Comparison of ENCODE assay signal across 11 cellular contexts in genomic region chr5:10331341-10331796, GRCh38. TPM values are rescaled to one million over a fixed set of nuclear protein-coding genes. Genes with fewer than 3 reads are reported as not detected.
DNase-seq lines count a peak whose midpoint lies in the region; ATAC-seq and TF ChIP-seq lines count a peak whose summit lies in the region.
"Had no signal": no experiment of that assay in that cellular context is flagged by ENCODE, and none has a peak within 500 bp of the region (broad histone marks: within the 10 kb centered on the region; RNA-seq: fewer than 3 reads in every experiment).

No MANE protein-coding gene starts in this region.

- peak overlapping the region; percentile 66 for H3K27ac ChIP-seq in psoas muscle
- H3K27ac ChIP-seq: KMS-11 had no signal

- TF ChIP-seq CTCF in fibroblast of pulmonary artery (IDR thresholded peaks at IDR 0.05; ENCODE audit: low read length, missing control alignments) (no peak), psoas muscle (IDR thresholded peaks at IDR 0.05) (no peak)

- no peaks in the 10 kb centered on the region for H3K36me3 Mint-ChIP-seq in activated CD4-positive, alpha-beta T cell treated with anti-CD3 and anti-CD28 coated beads, Interleukin-2, amount 10 ng/mL, durations not matched to agents 24 days and 14 days (ENCODE audit: low read depth)

- no peak overlapping the region for H3K27ac Mint-ChIP-seq in activated CD4-positive, alpha-beta T cell treated with anti-CD3 and anti-CD28 coated beads, Interleukin-2, amount 10 ng/mL, durations not matched to agents 24 days and 14 days
- H3K27ac Mint-ChIP-seq: activated B cell treated with CpG ODN at 0.5 μM for 24 hours had no signal

- H3K36me3 ChIP-seq in psoas muscle (ENCODE audit: insufficient read depth in 1 of 2, low read depth in 1 of 2) = no peaks in the 10 kb centered on the region

- no peaks in the 10 kb centered on the region for H3K27me3 ChIP-seq in psoas muscle (ENCODE audit: insufficient read depth in 3 of 3, low read length in 2 of 3)

- intact Hi-C loops in psoas muscle (cut with DNase I) = no loop called here
- intact Hi-C loops in activated CD4-positive, alpha-beta T cell treated with anti-CD3 and anti-CD28 coated beads, Interleukin-2, amount 10 ng/mL, durations not matched to agents 24 days and 14 days (cut with micrococcal nuclease) = no loop called here

- ATAC-seq in psoas muscle = peak; percentile 25 to 62 (median 39)
- no peak for ATAC-seq in GM19467 (IDR thresholded peaks at IDR 0.05; ENCODE audit: unreplicated experiment)
- no peak for ATAC-seq in GM19455 (IDR thresholded peaks at IDR 0.05; ENCODE audit: unreplicated experiment)

- 42 to 47% (median 45%) methylated on average over 7 of the region's 7 CpGs for WGBS in psoas muscle, 3 donors

- peaks cover 59% of the 10 kb centered on the region for H3K27me3 Mint-ChIP-seq in activated CD4-positive, alpha-beta T cell treated with anti-CD3 and anti-CD28 coated beads, Interleukin-2, amount 10 ng/mL, durations not matched to agents 24 days and 14 days

- H3K4me3 ChIP-seq in fibroblast of pulmonary artery (replicated peaks; ENCODE audit: low read depth, low read length) (no peak overlapping the region), psoas muscle (no peak overlapping the region)

- DNase-seq in EL (peak; percentile 50), NCI-H69 (lab: John Stamatoyannopoulos, UW) (peak; percentile 98), fibroblast of pulmonary artery (ENCODE audit: low read depth) (peak; percentile 82), psoas muscle (peak; percentile 35 to 68), NCI-H524 (lab: John Stamatoyannopoulos, UW) (no peak)
- no peak for DNase-seq in activated CD4-positive, alpha-beta T cell treated with anti-CD3 and anti-CD28 coated beads, Interleukin-2, amount 10 ng/mL, durations not matched to agents 24 days and 14 days
- DNase-seq: activated B cell treated with CpG ODN at 0.5 μM for 24 hours, DND-41 had no signal

- H3K4me3 Mint-ChIP-seq in activated CD4-positive, alpha-beta T cell treated with anti-CD3 and anti-CD28 coated beads, Interleukin-2, amount 10 ng/mL, durations not matched to agents 24 days and 14 days = no peak overlapping the region
- H3K4me3 Mint-ChIP-seq: activated B cell treated with CpG ODN at 0.5 μM for 24 hours had no signal

- H3K4me1 ChIP-seq in psoas muscle = peaks cover 37% of the 10 kb centered on the region

- no peaks in the 10 kb centered on the region for H3K9me3 ChIP-seq in psoas muscle

- no peaks in the 10 kb centered on the region for H3K9me3 Mint-ChIP-seq in activated CD4-positive, alpha-beta T cell treated with anti-CD3 and anti-CD28 coated beads, Interleukin-2, amount 10 ng/mL, durations not matched to agents 24 days and 14 days
- H3K9me3 Mint-ChIP-seq: activated B cell treated with CpG ODN at 0.5 μM for 24 hours had no signal

- peaks cover 4% of the 10 kb centered on the region for H3K4me1 Mint-ChIP-seq in activated CD4-positive, alpha-beta T cell treated with anti-CD3 and anti-CD28 coated beads, Interleukin-2, amount 10 ng/mL, durations not matched to agents 24 days and 14 days

RNA-seq across cellular contexts. Expression of gene MARCHF6, which starts 22.1 kb away (rescaled TPM):
- total RNA-seq in psoas muscle = 100 to 1,000 TPM; 160 to 250 (median 193) TPM
- 10 to 100 TPM; 36.6 to 88.5 (median 72.0) TPM for polyA plus RNA-seq in psoas muscle
- total RNA-seq in activated CD4-positive, alpha-beta T cell treated with anti-CD3 and anti-CD28 coated beads, Interleukin-2, amount 10 ng/mL, durations not matched to agents 24 days and 14 days = 106 and 113 TPM in 2 replicates

RNA-seq across cellular contexts. Expression of gene CMBL, which starts 23.7 kb away (rescaled TPM):
- 100 to 1,000 TPM in 1 of 4 donors, 10 to 100 TPM in 3; 30.1 to 243 (median 61.1) TPM for total RNA-seq in psoas muscle
- polyA plus RNA-seq in psoas muscle = 10 to 100 TPM in 2 of 3 donors, 1 to 10 TPM in 1; 9.4 to 99.4 (median 54.4) TPM
- 0.35 and 2.0 TPM in 2 replicates for total RNA-seq in activated CD4-positive, alpha-beta T cell treated with anti-CD3 and anti-CD28 coated beads, Interleukin-2, amount 10 ng/mL, durations not matched to agents 24 days and 14 days
- total RNA-seq: activated B cell treated with CpG ODN at 0.5 μM for 24 hours had no signal

Comparison
In these comparisons a context has a peak if more than half of its experiments do, and no peak if none do; other contexts are left out.
1. DNase-seq: peak in EL (single experiment), NCI-H69 (single experiment), fibroblast of pulmonary artery (single experiment) and psoas muscle (2 of 2); none in activated CD4-positive, alpha-beta T cell treated with anti-CD3 and anti-CD28 coated beads, Interleukin-2, amount 10 ng/mL, durations not matched to agents 24 days and 14 days (single experiment) and NCI-H524 (0 of 2).
2. ATAC-seq: peak in psoas muscle (4 of 4); none in GM19467 (single experiment) and GM19455 (single experiment).
3. RNA of gene CMBL, which starts 23.7 kb away (total RNA-seq): 30.1 to 243 TPM in psoas muscle; 0.35 to 2.0 TPM in activated CD4-positive, alpha-beta T cell treated with anti-CD3 and anti-CD28 coated beads, Interleukin-2, amount 10 ng/mL, durations not matched to agents 24 days and 14 days; every median in the first group is over 10 times any median in the second.